2 cellular contexts compared by ENCODE assay signal in the genomic region with DNA sequence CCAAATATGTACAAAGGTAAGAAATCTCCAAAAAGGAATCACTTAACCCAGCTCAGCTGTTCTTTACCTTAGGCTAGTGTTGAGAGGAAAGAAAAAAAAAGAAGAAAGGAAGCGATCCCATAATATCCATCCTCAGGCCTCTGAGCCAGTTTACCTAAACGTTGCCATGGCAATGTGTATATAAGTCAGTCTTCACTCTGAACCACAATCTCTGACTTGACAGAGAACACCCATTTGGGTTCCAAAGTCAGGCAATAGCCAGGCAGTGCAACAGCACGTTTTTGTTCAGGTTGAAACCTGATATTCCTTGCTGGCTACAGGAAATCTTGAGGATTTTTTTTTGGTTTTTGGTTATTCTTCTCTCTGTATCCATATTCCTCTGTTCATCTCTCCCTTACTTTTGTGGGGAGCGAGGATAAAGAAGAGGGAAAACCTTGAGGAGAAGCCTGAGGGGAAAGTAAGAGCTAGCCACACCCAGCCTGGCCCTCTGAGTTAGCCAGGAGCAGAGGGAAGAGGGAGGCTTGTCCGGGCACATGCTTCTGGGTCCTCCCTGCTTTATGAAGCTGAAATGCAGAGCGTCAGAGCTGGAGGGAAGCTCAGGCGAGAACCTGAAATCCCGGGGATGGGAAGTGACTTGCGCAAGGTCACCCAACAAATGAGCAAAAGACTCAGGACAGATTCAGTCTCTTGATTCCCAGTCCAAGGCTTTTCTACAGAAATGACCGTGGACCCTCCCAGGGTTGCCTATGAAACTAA.
TF ChIP-seq lines count a peak whose summit lies in the region.

No MANE protein-coding gene starts in this region.

TF ChIP-seq in GM23338, 12 proteins besides CTCF, POLR2A, EP300 and RAD21 (continued from another document):
- no peak for TF ChIP-seq POLR2AphosphoS5 (IDR thresholded peaks at IDR 0.05; ENCODE audit: low read depth)
- TF ChIP-seq, protein P1, sequence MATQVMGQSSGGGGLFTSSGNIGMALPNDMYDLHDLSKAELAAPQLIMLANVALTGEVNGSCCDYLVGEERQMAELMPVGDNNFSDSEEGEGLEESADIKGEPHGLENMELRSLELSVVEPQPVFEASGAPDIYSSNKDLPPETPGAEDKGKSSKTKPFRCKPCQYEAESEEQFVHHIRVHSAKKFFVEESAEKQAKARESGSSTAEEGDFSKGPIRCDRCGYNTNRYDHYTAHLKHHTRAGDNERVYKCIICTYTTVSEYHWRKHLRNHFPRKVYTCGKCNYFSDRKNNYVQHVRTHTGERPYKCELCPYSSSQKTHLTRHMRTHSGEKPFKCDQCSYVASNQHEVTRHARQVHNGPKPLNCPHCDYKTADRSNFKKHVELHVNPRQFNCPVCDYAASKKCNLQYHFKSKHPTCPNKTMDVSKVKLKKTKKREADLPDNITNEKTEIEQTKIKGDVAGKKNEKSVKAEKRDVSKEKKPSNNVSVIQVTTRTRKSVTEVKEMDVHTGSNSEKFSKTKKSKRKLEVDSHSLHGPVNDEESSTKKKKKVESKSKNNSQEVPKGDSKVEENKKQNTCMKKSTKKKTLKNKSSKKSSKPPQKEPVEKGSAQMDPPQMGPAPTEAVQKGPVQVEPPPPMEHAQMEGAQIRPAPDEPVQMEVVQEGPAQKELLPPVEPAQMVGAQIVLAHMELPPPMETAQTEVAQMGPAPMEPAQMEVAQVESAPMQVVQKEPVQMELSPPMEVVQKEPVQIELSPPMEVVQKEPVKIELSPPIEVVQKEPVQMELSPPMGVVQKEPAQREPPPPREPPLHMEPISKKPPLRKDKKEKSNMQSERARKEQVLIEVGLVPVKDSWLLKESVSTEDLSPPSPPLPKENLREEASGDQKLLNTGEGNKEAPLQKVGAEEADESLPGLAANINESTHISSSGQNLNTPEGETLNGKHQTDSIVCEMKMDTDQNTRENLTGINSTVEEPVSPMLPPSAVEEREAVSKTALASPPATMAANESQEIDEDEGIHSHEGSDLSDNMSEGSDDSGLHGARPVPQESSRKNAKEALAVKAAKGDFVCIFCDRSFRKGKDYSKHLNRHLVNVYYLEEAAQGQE (IDR thresholded peaks at IDR 0.05; ENCODE audit: unreplicated experiment), result no peak
- TF ChIP-seq, protein P2, sequence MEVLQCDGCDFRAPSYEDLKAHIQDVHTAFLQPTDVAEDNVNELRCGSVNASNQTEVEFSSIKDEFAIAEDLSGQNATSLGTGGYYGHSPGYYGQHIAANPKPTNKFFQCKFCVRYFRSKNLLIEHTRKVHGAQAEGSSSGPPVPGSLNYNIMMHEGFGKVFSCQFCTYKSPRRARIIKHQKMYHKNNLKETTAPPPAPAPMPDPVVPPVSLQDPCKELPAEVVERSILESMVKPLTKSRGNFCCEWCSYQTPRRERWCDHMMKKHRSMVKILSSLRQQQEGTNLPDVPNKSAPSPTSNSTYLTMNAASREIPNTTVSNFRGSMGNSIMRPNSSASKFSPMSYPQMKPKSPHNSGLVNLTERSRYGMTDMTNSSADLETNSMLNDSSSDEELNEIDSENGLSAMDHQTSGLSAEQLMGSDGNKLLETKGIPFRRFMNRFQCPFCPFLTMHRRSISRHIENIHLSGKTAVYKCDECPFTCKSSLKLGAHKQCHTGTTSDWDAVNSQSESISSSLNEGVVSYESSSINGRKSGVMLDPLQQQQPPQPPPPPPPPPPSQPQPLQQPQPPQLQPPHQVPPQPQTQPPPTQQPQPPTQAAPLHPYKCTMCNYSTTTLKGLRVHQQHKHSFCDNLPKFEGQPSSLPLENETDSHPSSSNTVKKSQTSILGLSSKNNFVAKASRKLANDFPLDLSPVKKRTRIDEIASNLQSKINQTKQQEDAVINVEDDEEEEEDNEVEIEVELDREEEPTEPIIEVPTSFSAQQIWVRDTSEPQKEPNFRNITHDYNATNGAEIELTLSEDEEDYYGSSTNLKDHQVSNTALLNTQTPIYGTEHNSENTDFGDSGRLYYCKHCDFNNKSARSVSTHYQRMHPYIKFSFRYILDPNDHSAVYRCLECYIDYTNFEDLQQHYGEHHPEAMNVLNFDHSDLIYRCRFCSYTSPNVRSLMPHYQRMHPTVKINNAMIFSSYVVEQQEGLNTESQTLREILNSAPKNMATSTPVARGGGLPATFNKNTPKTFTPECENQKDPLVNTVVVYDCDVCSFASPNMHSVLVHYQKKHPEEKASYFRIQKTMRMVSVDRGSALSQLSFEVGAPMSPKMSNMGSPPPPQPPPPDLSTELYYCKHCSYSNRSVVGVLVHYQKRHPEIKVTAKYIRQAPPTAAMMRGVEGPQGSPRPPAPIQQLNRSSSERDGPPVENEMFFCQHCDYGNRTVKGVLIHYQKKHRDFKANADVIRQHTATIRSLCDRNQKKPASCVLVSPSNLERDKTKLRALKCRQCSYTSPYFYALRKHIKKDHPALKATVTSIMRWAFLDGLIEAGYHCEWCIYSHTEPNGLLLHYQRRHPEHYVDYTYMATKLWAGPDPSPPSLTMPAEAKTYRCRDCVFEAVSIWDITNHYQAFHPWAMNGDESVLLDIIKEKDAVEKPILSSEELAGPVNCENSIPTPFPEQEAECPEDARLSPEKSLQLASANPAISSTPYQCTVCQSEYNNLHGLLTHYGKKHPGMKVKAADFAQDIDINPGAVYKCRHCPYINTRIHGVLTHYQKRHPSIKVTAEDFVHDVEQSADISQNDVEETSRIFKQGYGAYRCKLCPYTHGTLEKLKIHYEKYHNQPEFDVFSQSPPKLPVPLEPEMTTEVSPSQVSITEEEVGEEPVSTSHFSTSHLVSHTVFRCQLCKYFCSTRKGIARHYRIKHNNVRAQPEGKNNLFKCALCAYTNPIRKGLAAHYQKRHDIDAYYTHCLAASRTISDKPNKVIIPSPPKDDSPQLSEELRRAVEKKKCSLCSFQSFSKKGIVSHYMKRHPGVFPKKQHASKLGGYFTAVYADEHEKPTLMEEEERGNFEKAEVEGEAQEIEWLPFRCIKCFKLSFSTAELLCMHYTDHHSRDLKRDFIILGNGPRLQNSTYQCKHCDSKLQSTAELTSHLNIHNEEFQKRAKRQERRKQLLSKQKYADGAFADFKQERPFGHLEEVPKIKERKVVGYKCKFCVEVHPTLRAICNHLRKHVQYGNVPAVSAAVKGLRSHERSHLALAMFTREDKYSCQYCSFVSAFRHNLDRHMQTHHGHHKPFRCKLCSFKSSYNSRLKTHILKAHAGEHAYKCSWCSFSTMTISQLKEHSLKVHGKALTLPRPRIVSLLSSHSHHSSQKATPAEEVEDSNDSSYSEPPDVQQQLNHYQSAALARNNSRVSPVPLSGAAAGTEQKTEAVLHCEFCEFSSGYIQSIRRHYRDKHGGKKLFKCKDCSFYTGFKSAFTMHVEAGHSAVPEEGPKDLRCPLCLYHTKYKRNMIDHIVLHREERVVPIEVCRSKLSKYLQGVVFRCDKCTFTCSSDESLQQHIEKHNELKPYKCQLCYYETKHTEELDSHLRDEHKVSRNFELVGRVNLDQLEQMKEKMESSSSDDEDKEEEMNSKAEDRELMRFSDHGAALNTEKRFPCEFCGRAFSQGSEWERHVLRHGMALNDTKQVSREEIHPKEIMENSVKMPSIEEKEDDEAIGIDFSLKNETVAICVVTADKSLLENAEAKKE (CRISPR knock-in tag; IDR thresholded peaks at IDR 0.05), result no peak
- TF ChIP-seq, protein P3, sequence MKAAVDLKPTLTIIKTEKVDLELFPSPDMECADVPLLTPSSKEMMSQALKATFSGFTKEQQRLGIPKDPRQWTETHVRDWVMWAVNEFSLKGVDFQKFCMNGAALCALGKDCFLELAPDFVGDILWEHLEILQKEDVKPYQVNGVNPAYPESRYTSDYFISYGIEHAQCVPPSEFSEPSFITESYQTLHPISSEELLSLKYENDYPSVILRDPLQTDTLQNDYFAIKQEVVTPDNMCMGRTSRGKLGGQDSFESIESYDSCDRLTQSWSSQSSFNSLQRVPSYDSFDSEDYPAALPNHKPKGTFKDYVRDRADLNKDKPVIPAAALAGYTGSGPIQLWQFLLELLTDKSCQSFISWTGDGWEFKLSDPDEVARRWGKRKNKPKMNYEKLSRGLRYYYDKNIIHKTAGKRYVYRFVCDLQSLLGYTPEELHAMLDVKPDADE (IDR thresholded peaks at IDR 0.05), result no peak
- no peak for TF ChIP-seq NANOG (IDR thresholded peaks at IDR 0.05; ENCODE audit: borderline replicate concordance)
- no peak for TF ChIP-seq EZH2 (IDR thresholded peaks at IDR 0.05; ENCODE audit: low read depth, unreplicated experiment)
- no peak for TF ChIP-seq STAT1 (IDR thresholded peaks at IDR 0.05; ENCODE audit: unreplicated experiment)

TF ChIP-seq in WTC11, 78 proteins besides CTCF, POLR2A, EP300 and RAD21 (continued from another document):
- TF ChIP-seq, protein P4, sequence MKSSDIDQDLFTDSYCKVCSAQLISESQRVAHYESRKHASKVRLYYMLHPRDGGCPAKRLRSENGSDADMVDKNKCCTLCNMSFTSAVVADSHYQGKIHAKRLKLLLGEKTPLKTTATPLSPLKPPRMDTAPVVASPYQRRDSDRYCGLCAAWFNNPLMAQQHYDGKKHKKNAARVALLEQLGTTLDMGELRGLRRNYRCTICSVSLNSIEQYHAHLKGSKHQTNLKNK (CRISPR knock-in tag; IDR thresholded peaks at IDR 0.05), result no peak
- TF ChIP-seq OVOL2 (CRISPR knock-in tag; IDR thresholded peaks at IDR 0.05; ENCODE audit: borderline replicate concordance), result no peak
- TF ChIP-seq GRHL2 (CRISPR knock-in tag; IDR thresholded peaks at IDR 0.05; ENCODE audit: insufficient replicate concordance, severe bottlenecking), result no peak
- TF ChIP-seq SMAD4 (CRISPR knock-in tag; IDR thresholded peaks at IDR 0.05), result no peak
- TF ChIP-seq, protein P5, sequence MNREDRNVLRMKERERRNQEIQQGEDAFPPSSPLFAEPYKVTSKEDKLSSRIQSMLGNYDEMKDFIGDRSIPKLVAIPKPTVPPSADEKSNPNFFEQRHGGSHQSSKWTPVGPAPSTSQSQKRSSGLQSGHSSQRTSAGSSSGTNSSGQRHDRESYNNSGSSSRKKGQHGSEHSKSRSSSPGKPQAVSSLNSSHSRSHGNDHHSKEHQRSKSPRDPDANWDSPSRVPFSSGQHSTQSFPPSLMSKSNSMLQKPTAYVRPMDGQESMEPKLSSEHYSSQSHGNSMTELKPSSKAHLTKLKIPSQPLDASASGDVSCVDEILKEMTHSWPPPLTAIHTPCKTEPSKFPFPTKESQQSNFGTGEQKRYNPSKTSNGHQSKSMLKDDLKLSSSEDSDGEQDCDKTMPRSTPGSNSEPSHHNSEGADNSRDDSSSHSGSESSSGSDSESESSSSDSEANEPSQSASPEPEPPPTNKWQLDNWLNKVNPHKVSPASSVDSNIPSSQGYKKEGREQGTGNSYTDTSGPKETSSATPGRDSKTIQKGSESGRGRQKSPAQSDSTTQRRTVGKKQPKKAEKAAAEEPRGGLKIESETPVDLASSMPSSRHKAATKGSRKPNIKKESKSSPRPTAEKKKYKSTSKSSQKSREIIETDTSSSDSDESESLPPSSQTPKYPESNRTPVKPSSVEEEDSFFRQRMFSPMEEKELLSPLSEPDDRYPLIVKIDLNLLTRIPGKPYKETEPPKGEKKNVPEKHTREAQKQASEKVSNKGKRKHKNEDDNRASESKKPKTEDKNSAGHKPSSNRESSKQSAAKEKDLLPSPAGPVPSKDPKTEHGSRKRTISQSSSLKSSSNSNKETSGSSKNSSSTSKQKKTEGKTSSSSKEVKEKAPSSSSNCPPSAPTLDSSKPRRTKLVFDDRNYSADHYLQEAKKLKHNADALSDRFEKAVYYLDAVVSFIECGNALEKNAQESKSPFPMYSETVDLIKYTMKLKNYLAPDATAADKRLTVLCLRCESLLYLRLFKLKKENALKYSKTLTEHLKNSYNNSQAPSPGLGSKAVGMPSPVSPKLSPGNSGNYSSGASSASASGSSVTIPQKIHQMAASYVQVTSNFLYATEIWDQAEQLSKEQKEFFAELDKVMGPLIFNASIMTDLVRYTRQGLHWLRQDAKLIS (CRISPR knock-in tag; IDR thresholded peaks at IDR 0.05; ENCODE audit: borderline replicate concordance), result no peak
- TF ChIP-seq CREM (CRISPR knock-in tag; IDR thresholded peaks at IDR 0.05), result no peak
- TF ChIP-seq NR2C2 (CRISPR knock-in tag; IDR thresholded peaks at IDR 0.05), result no peak
- TF ChIP-seq, protein P6, sequence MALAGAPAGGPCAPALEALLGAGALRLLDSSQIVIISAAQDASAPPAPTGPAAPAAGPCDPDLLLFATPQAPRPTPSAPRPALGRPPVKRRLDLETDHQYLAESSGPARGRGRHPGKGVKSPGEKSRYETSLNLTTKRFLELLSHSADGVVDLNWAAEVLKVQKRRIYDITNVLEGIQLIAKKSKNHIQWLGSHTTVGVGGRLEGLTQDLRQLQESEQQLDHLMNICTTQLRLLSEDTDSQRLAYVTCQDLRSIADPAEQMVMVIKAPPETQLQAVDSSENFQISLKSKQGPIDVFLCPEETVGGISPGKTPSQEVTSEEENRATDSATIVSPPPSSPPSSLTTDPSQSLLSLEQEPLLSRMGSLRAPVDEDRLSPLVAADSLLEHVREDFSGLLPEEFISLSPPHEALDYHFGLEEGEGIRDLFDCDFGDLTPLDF (CRISPR knock-in tag; IDR thresholded peaks at IDR 0.05), result no peak
- TF ChIP-seq NFATC4 (CRISPR knock-in tag; IDR thresholded peaks at IDR 0.05), result no peak
- no peak for TF ChIP-seq FOXK1 (CRISPR knock-in tag; IDR thresholded peaks at IDR 0.05)
- TF ChIP-seq ZBTB21 (CRISPR knock-in tag; IDR thresholded peaks at IDR 0.05; ENCODE audit: borderline replicate concordance), result no peak
- TF ChIP-seq, protein P7, sequence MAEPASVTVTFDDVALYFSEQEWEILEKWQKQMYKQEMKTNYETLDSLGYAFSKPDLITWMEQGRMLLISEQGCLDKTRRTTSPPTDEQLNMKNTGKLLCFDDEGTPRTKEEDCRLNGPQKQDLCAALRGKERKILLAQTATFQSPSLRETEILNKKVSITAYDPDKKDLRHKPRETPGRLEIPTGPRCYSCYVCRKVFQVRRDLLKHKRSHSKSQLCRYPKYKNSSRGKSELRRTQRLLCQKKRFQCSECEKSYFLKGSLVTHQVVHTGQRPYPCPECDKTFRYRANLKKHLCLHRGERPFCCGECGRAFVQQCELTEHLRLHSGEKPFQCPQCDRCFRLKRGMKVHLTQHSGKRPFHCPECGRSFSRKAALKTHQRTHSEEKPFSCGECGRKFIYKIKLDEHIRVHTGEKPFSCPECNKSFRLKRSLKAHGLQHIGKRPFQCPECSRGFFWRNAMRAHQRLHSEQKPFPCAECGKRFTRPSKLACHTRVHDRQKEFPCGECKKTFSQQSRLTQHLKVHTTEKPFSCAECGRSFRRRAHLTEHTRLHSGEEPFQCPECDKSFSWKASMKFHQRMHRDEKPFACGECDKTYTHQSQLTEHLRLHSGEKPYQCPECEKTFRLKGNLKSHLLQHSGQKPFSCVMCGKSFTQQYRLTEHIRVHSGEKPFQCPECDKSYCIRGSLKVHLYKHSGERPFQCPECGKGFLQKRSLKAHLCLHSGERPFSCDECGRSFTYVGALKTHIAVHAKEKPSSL (CRISPR knock-in tag; conservative IDR thresholded peaks at IDR 0.05), result no peak
